Comparison of ENCODE assay signal across 19 cellular contexts in genomic region chr2:60977562-60977895, GRCh38. TPM values are rescaled to one million over a fixed set of nuclear protein-coding genes. Genes with fewer than 3 reads are reported as not detected.
DNase-seq lines count a peak whose midpoint lies in the region; ATAC-seq lines count a peak whose summit lies in the region.
"Had no signal": no experiment of that assay in that cellular context is flagged by ENCODE, and none has a peak within 500 bp of the region (broad histone marks: within the 10 kb centered on the region; RNA-seq: fewer than 3 reads in every experiment).

No MANE protein-coding gene starts in this region.

- peak overlapping the region; percentile 62; the same call in 1 of the 2 replicates for H3K9ac ChIP-seq in Karpas-422 (ENCODE audit: low read length)

- POLR2A ChIA-PET in naive thymus-derived CD4-positive, alpha-beta T cell (lab: Charles Lee) = no interaction called here

- no peaks in the 10 kb centered on the region for H3K9me2 ChIP-seq in Karpas-422 (replicated peaks; ENCODE audit: insufficient read depth, low read length)

- peaks cover 82% of the 10 kb centered on the region for H3K4me1 ChIP-seq in Karpas-422 (ENCODE audit: low read length)
- no peaks in the 10 kb centered on the region for H3K4me1 ChIP-seq in naive thymus-derived CD4-positive, alpha-beta T cell (ENCODE audit: control insufficient read depth in 2 of 2, insufficient read depth in 2 of 2, low read length in 2 of 2)

- H3K27me3 Mint-ChIP-seq in activated naive CD4-positive, alpha-beta T cell treated with anti-CD3 and anti-CD28 coated beads for 36 hours (ENCODE audit: low read depth) = no peaks in the 10 kb centered on the region
- no peaks in the 10 kb centered on the region for H3K27me3 Mint-ChIP-seq in activated T-helper 17 cell treated with anti-CD3 and anti-CD28 coated beads, Interleukin-2, amount 50 U/mL, for 72 hours
- H3K27me3 Mint-ChIP-seq in naive thymus-derived CD4-positive, alpha-beta T cell = no peaks in the 10 kb centered on the region
- H3K27me3 Mint-ChIP-seq: CD4-positive, alpha-beta memory T cell had no signal

- CTCF ChIA-PET in activated naive CD4-positive, alpha-beta T cell treated with anti-CD3 and anti-CD28 coated beads for 36 hours (lab: Charles Lee) = interaction anchor here (0.7 to 2.1 kb wide), 3 partner anchors 18 to 765 kb away, joined by 3 to 9 read pairs (median 4); no protein-coding TSS in a partner anchor
- CTCF ChIA-PET in naive thymus-derived CD4-positive, alpha-beta T cell (lab: Charles Lee) = no interaction called here

- intact Hi-C loops in activated naive CD4-positive, alpha-beta T cell treated with anti-CD3 and anti-CD28 coated beads for 36 hours (cut with micrococcal nuclease) = loop anchor here (1.0 to 10.0 kb wide), 10 partner anchors 19 to 559 kb away; partner anchors contain the start of genes BCL11A and PEX13
- intact Hi-C loops in naive thymus-derived CD4-positive, alpha-beta T cell (cut with micrococcal nuclease) = no loop called here

- no peaks in the 10 kb centered on the region for H4K20me1 ChIP-seq in Karpas-422 (ENCODE audit: insufficient read depth, low read depth, low read length)

- ATAC-seq in activated T-helper 17 cell treated with anti-CD3 and anti-CD28 coated beads, Interleukin-2, amount 50 U/mL, for 72 hours (replicated peaks) = peak; percentile 55
- peak; percentile 63 for ATAC-seq in stimulated activated naive CD8-positive, alpha-beta T cell treated with anti-CD3 and anti-CD28 coated beads, Interleukin-15, Interleukin-2, amounts not matched to agents 100 U/mL and 50 U/mL, for 24 hours
- ATAC-seq in naive thymus-derived CD4-positive, alpha-beta T cell = no peak
- ATAC-seq: K562 had no signal

- no peak for DNase-seq in activated naive CD4-positive, alpha-beta T cell treated with anti-CD3 and anti-CD28 coated beads for 36 hours
- no peak for DNase-seq in activated naive CD4-positive, alpha-beta T cell (lab: John Stamatoyannopoulos, UW)
- DNase-seq in Karpas-422 (peak; percentile 50), dedifferentiated amniotic fluid mesenchymal stem cell (ENCODE audit: extremely low spot score) (no peak), T-helper 1 cell (no peak)
- DNase-seq in stimulated activated naive CD8-positive, alpha-beta T cell treated with anti-CD3 and anti-CD28 coated beads, Interleukin-15, Interleukin-2, amounts not matched to agents 100 U/mL and 50 U/mL, for 24 hours = no peak
- DNase-seq in naive thymus-derived CD4-positive, alpha-beta T cell = no peak
- DNase-seq: ACHN; CD4-positive, alpha-beta memory T cell; DND-41; GF-D8; NCI-H146; NCI-H226; NCI-H69; Peyer's patch; SHP77 had no signal

- H3K79me2 ChIP-seq in Karpas-422 (ENCODE audit: low read length) = peaks cover 6% of the 10 kb centered on the region; the same call in 1 of the 2 replicates

- H3K36me3 ChIP-seq in Karpas-422 (ENCODE audit: insufficient read depth, low read length) = no peaks in the 10 kb centered on the region
- H3K36me3 ChIP-seq in naive thymus-derived CD4-positive, alpha-beta T cell (ENCODE audit: control insufficient read depth in 2 of 3, insufficient read depth in 3 of 3, low read length in 3 of 3) = no peaks in the 10 kb centered on the region
- H3K36me3 ChIP-seq: Peyer's patch had no signal

- H3K9me3 ChIP-seq in Karpas-422 (ENCODE audit: low read length) = no peaks in the 10 kb centered on the region
- no peaks in the 10 kb centered on the region for H3K9me3 ChIP-seq in naive thymus-derived CD4-positive, alpha-beta T cell (ENCODE audit: control insufficient read depth in 2 of 3, low read length in 3 of 3)
- H3K9me3 ChIP-seq: Peyer's patch had no signal

- H3K4me1 Mint-ChIP-seq in activated naive CD4-positive, alpha-beta T cell treated with anti-CD3 and anti-CD28 coated beads for 36 hours (ENCODE audit: low read depth) = peaks cover 48% of the 10 kb centered on the region
- peaks cover 11% of the 10 kb centered on the region for H3K4me1 Mint-ChIP-seq in activated T-helper 17 cell treated with anti-CD3 and anti-CD28 coated beads, Interleukin-2, amount 50 U/mL, for 72 hours
- H3K4me1 Mint-ChIP-seq in naive thymus-derived CD4-positive, alpha-beta T cell = peaks cover 6 to 30% (median 10%) of the 10 kb centered on the region in 7 donors

- H3K27me3 ChIP-seq in Karpas-422 (ENCODE audit: low read length) = no peaks in the 10 kb centered on the region
- H3K27me3 ChIP-seq in naive thymus-derived CD4-positive, alpha-beta T cell (ENCODE audit: control insufficient read depth in 2 of 2, insufficient read depth in 2 of 2, low read length in 2 of 2) = no peaks in the 10 kb centered on the region
- H3K27me3 ChIP-seq: Peyer's patch had no signal

- H2AFZ ChIP-seq in Karpas-422 (ENCODE audit: low read length) = peak overlapping the region; percentile 13

- H3K4me3 ChIP-seq in Karpas-422 (ENCODE audit: low read length) = no peak overlapping the region
- no peak overlapping the region for H3K4me3 ChIP-seq in naive thymus-derived CD4-positive, alpha-beta T cell (ENCODE audit: low read length)
- H3K4me3 ChIP-seq: K562, Peyer's patch had no signal

- peak overlapping the region; percentile 92 for H3K4me2 ChIP-seq in Karpas-422 (ENCODE audit: low read depth, low read length, poor library complexity, severe bottlenecking)

- peaks cover 2% of the 10 kb centered on the region for H3K36me3 Mint-ChIP-seq in activated naive CD4-positive, alpha-beta T cell treated with anti-CD3 and anti-CD28 coated beads for 36 hours (ENCODE audit: low read depth)
- no peaks in the 10 kb centered on the region for H3K36me3 Mint-ChIP-seq in activated T-helper 17 cell treated with anti-CD3 and anti-CD28 coated beads, Interleukin-2, amount 50 U/mL, for 72 hours (ENCODE audit: low read depth)
- H3K36me3 Mint-ChIP-seq in naive thymus-derived CD4-positive, alpha-beta T cell = peaks cover 0 to 7% (median 4%) of the 10 kb centered on the region in 5 donors
- H3K36me3 Mint-ChIP-seq: CD4-positive, alpha-beta memory T cell had no signal

- peak overlapping the region; percentile 95 for H3K27ac ChIP-seq in Karpas-422 (ENCODE audit: low read length)
- H3K27ac ChIP-seq in naive thymus-derived CD4-positive, alpha-beta T cell (ENCODE audit: low read depth, low read length) = no peak overlapping the region
- H3K27ac ChIP-seq: HL-60, Peyer's patch had no signal

- no peaks in the 10 kb centered on the region for H3K9me3 Mint-ChIP-seq in activated naive CD4-positive, alpha-beta T cell treated with anti-CD3 and anti-CD28 coated beads for 36 hours
- no peaks in the 10 kb centered on the region for H3K9me3 Mint-ChIP-seq in activated T-helper 17 cell treated with anti-CD3 and anti-CD28 coated beads, Interleukin-2, amount 50 U/mL, for 72 hours
- no peaks in the 10 kb centered on the region for H3K9me3 Mint-ChIP-seq in naive thymus-derived CD4-positive, alpha-beta T cell
- H3K9me3 Mint-ChIP-seq: CD4-positive, alpha-beta memory T cell had no signal

- H3K27ac Mint-ChIP-seq in activated naive CD4-positive, alpha-beta T cell treated with anti-CD3 and anti-CD28 coated beads for 36 hours = peak overlapping the region; percentile 69
- H3K27ac Mint-ChIP-seq in activated T-helper 17 cell treated with anti-CD3 and anti-CD28 coated beads, Interleukin-2, amount 50 U/mL, for 72 hours = peak overlapping the region; percentile 80
- H3K27ac Mint-ChIP-seq in naive thymus-derived CD4-positive, alpha-beta T cell = peak overlapping the region in 3 of 9 donors; percentile 19 to 80 (median 22)

- H3K4me3 Mint-ChIP-seq in activated naive CD4-positive, alpha-beta T cell treated with anti-CD3 and anti-CD28 coated beads for 36 hours = no peak overlapping the region
- peak overlapping the region; percentile 53 for H3K4me3 Mint-ChIP-seq in activated T-helper 17 cell treated with anti-CD3 and anti-CD28 coated beads, Interleukin-2, amount 50 U/mL, for 72 hours
- no peak overlapping the region for H3K4me3 Mint-ChIP-seq in naive thymus-derived CD4-positive, alpha-beta T cell
- H3K4me3 Mint-ChIP-seq: CD4-positive, alpha-beta memory T cell had no signal

RNA-seq across cellular contexts. Expression of gene PEX13, which starts 40.0 kb away (rescaled TPM):
- 10 to 100 TPM; 16.0 to 17.1 TPM for total RNA-seq in activated naive CD4-positive, alpha-beta T cell treated with anti-CD3 and anti-CD28 coated beads for 36 hours
- total RNA-seq in Karpas-422 (2014; rRNA removed; shearing (Covaris generic); ENCODE audit: low replicate concordance) = 17.4 and 32.6 TPM in 2 replicates
- total RNA-seq in activated T-helper 17 cell treated with anti-CD3 and anti-CD28 coated beads, Interleukin-2, amount 50 U/mL, for 72 hours = 10 to 100 TPM; 17.1 to 25.1 TPM
- total RNA-seq in naive thymus-derived CD4-positive, alpha-beta T cell = 10 to 100 TPM in 4 of 5 experiments, 1 to 10 TPM in 1; 7.2 to 23.6 (median 17.8) TPM
- polyA plus RNA-seq in naive thymus-derived CD4-positive, alpha-beta T cell = 10 to 100 TPM; 15.0 to 15.8 TPM

RNA-seq across cellular contexts. Expression of gene PUS10, which starts 40.5 kb away (rescaled TPM):
- total RNA-seq in activated naive CD4-positive, alpha-beta T cell treated with anti-CD3 and anti-CD28 coated beads for 36 hours = 1 to 10 TPM; 6.0 to 6.5 TPM
- total RNA-seq in Karpas-422 (2014; rRNA removed; shearing (Covaris generic); ENCODE audit: low replicate concordance) = 11.8 and 18.8 TPM in 2 replicates
- total RNA-seq in activated T-helper 17 cell treated with anti-CD3 and anti-CD28 coated beads, Interleukin-2, amount 50 U/mL, for 72 hours = 1 to 10 TPM; 5.1 to 5.7 TPM
- total RNA-seq in naive thymus-derived CD4-positive, alpha-beta T cell = 1 to 10 TPM; 4.6 to 9.1 (median 5.4) TPM
- 1 to 10 TPM; 3.2 to 3.4 TPM for polyA plus RNA-seq in naive thymus-derived CD4-positive, alpha-beta T cell
